ENCODE assay signal across 10 cellular contexts in genomic region chr6:129744201-129744879, GRCh38. TPM values are rescaled to one million over a fixed set of nuclear protein-coding genes. Genes with fewer than 3 reads are reported as not detected.
DNase-seq lines count a peak whose midpoint lies in the region; ATAC-seq and TF ChIP-seq lines count a peak whose summit lies in the region.
"Had no signal": no experiment of that assay in that cellular context is flagged by ENCODE, and none has a peak within 500 bp of the region (broad histone marks: within the 10 kb centered on the region; RNA-seq: fewer than 3 reads in every experiment).

No MANE protein-coding gene starts in this region.

- TF ChIP-seq POLR2A in breast epithelium (IDR thresholded peaks at IDR 0.05): no peak
- no peak for TF ChIP-seq POLR2A in gastroesophageal sphincter (IDR thresholded peaks at IDR 0.05)

- H2AFZ ChIP-seq in OCI-LY7 (ENCODE audit: low read length): peak overlapping the region; percentile 62

- H3K79me2 ChIP-seq in OCI-LY7 (ENCODE audit: insufficient read depth, low read depth, low read length): no peaks in the 10 kb centered on the region

- H3K27ac Mint-ChIP-seq in MCF 10A (ENCODE audit: low read depth, unreplicated experiment): peak overlapping the region; percentile 21
- H3K27ac Mint-ChIP-seq in natural killer cell: peak overlapping the region in 1 of 2 donors; percentile 55
- H3K27ac Mint-ChIP-seq: dendritic cell treated with granulocyte-macrophage colony-stimulating factor and Interleukin-4, amounts not matched to agents 40 ng/mL and 50 ng/mL, for 4 days had no signal

- TF ChIP-seq EP300 in gastroesophageal sphincter (IDR thresholded peaks at IDR 0.05): no peak

- H3K9me3 Mint-ChIP-seq in MCF 10A (ENCODE audit: unreplicated experiment): no peaks in the 10 kb centered on the region
- H3K9me3 Mint-ChIP-seq in natural killer cell: no peaks in the 10 kb centered on the region
- H3K9me3 Mint-ChIP-seq: dendritic cell treated with granulocyte-macrophage colony-stimulating factor and Interleukin-4, amounts not matched to agents 40 ng/mL and 50 ng/mL, for 4 days had no signal

- H3K27ac ChIP-seq in breast epithelium (peak overlapping the region in 1 of 2 donors; percentile 39), OCI-LY7 (ENCODE audit: low read depth, low read length, poor library complexity, severe bottlenecking) (no peak overlapping the region), gastroesophageal sphincter (no peak overlapping the region), aorta (ENCODE audit: low read depth in 1 of 2, low read length in 2 of 2) (no peak overlapping the region)

- no peaks in the 10 kb centered on the region for H3K36me3 ChIP-seq in breast epithelium
- no peaks in the 10 kb centered on the region for H3K36me3 ChIP-seq in OCI-LY7 (ENCODE audit: insufficient read depth, low read length)
- H3K36me3 ChIP-seq in gastroesophageal sphincter: no peaks in the 10 kb centered on the region
- H3K36me3 ChIP-seq in aorta (ENCODE audit: control insufficient read depth in 1 of 2, insufficient read depth in 2 of 2, low read length in 1 of 2): no peaks in the 10 kb centered on the region

- H3K4me1 ChIP-seq in breast epithelium (no peaks in the 10 kb centered on the region), OCI-LY7 (ENCODE audit: insufficient read depth, low read length, poor library complexity, severe bottlenecking) (peaks cover 29% of the 10 kb centered on the region), gastroesophageal sphincter (peaks cover 0 to 16% (median 6%) of the 10 kb centered on the region in 3 donors), aorta (ENCODE audit: control insufficient read depth in 1 of 2, insufficient read depth in 2 of 2, low read length in 2 of 2) (no peaks in the 10 kb centered on the region)

- no peaks in the 10 kb centered on the region for H3K9me2 ChIP-seq in OCI-LY7 (ENCODE audit: insufficient read depth, low read length)

- BruUV-seq in MCF 10A (replicated peaks; lab: Mats Ljungman, UMichigan) (no TSS peak), OCI-LY7 (replicated peaks; lab: Mats Ljungman, UMichigan) (no TSS peak)

- no peaks in the 10 kb centered on the region for H4K20me1 ChIP-seq in OCI-LY7 (ENCODE audit: insufficient read depth, low read length)

- CTCF ChIA-PET in MCF 10A (lab: Yijun Ruan, JAX): interaction anchor here (0.5 to 4.0 kb wide), 11 partner anchors 12 to 502 kb away, joined by 3 to 27 read pairs (median 5); no protein-coding TSS in a partner anchor
- CTCF ChIA-PET in OCI-LY7 (lab: Charles Lee; ENCODE audit: unreplicated experiment): interaction anchor here (0.6 kb wide), 2 partner anchors 23 to 540 kb away, joined by 3 read pairs; no protein-coding TSS in a partner anchor

- H3K27me3 ChIP-seq in breast epithelium (no peaks in the 10 kb centered on the region), gastroesophageal sphincter (no peaks in the 10 kb centered on the region), aorta (ENCODE audit: control insufficient read depth in 1 of 2, insufficient read depth in 2 of 2, low read length in 1 of 2) (no peaks in the 10 kb centered on the region)

- H3K27me3 Mint-ChIP-seq in MCF 10A (ENCODE audit: insufficient read depth, unreplicated experiment): no peaks in the 10 kb centered on the region
- H3K27me3 Mint-ChIP-seq in natural killer cell (ENCODE audit: low read depth in 2 of 2): no peaks in the 10 kb centered on the region

- H3K4me3 ChIP-seq in breast epithelium: no peak overlapping the region
- H3K4me3 ChIP-seq in OCI-LY7 (ENCODE audit: low read depth, low read length, poor library complexity, severe bottlenecking): no peak overlapping the region
- no peak overlapping the region for H3K4me3 ChIP-seq in gastroesophageal sphincter
- H3K4me3 ChIP-seq in aorta (ENCODE audit: low read length in 2 of 2): no peak overlapping the region

- H3K36me3 Mint-ChIP-seq in MCF 10A (ENCODE audit: insufficient read depth, unreplicated experiment): no peaks in the 10 kb centered on the region
- H3K36me3 Mint-ChIP-seq in natural killer cell: no peaks in the 10 kb centered on the region

- ATAC-seq in gastroesophageal sphincter (peak; percentile 41), aorta (ENCODE audit: low FRiP score) (peak; percentile 74), natural killer cell (no peak), HG03442 (IDR thresholded peaks at IDR 0.05; ENCODE audit: unreplicated experiment) (no peak)

- 47 to 51% methylated on average over 4 of the region's 4 CpGs for WGBS in gastroesophageal sphincter (ENCODE audit: low coverage in 1 of 2), 2 donors
- WGBS in aorta, 2 donors: 73 to 79% methylated on average over 4 of the region's 4 CpGs

- intact Hi-C loops in MCF 10A (cut with micrococcal nuclease) (no loop called here), breast epithelium (cut with DNase I; ENCODE audit: low total_unique reads) (no loop called here), OCI-LY7 (cut with micrococcal nuclease; ENCODE audit: unreplicated experiment) (no loop called here), aorta (cut with DNase I) (no loop called here), natural killer cell (cut with micrococcal nuclease) (no loop called here)

- POLR2A ChIA-PET in MCF 10A (lab: Yijun Ruan, JAX) (interaction anchor here (0.8 to 3.6 kb wide), 4 partner anchors 25 to 146 kb away, joined by 4 to 17 read pairs (median 6); partner anchors contain the start of gene ARHGAP18), OCI-LY7 (lab: Charles Lee) (interaction anchor here (0.7 to 2.5 kb wide), 8 partner anchors 15 to 147 kb away, joined by 3 to 11 read pairs (median 4); partner anchors contain the start of gene ARHGAP18)

- DNase-seq in MCF 10A (ENCODE audit: unreplicated experiment) (peak; percentile 90), breast epithelium (ENCODE audit: low spot score in 2 of 2) (no peak), OCI-LY7 (ENCODE audit: low spot score) (peak; percentile 37), aorta (no peak), natural killer cell (no peak), NCI-H2107 treated with DMSO at 0.1 percent for 48 hours (lab: John Stamatoyannopoulos, UW; ENCODE audit: unreplicated experiment) (no peak)
- DNase-seq: DND-41 had no signal

- H3K4me2 ChIP-seq in OCI-LY7 (ENCODE audit: low read length): peak overlapping the region; percentile 28; the same call in 1 of the 2 replicates

- H3K9me3 ChIP-seq in breast epithelium: no peaks in the 10 kb centered on the region
- no peaks in the 10 kb centered on the region for H3K9me3 ChIP-seq in OCI-LY7 (ENCODE audit: low read length)
- H3K9me3 ChIP-seq in gastroesophageal sphincter: no peaks in the 10 kb centered on the region
- H3K9me3 ChIP-seq in aorta (ENCODE audit: control insufficient read depth, low read length): no peaks in the 10 kb centered on the region

- H3K4me1 Mint-ChIP-seq in MCF 10A (ENCODE audit: insufficient read depth, unreplicated experiment): peaks cover 20% of the 10 kb centered on the region
- H3K4me1 Mint-ChIP-seq in natural killer cell: peaks cover 14 to 18% of the 10 kb centered on the region in 2 donors

- TF ChIP-seq CTCF in MCF 10A (IDR thresholded peaks at IDR 0.05; ENCODE audit: unreplicated experiment) (no peak), breast epithelium (IDR thresholded peaks at IDR 0.05) (no peak), OCI-LY7 (conservative IDR thresholded peaks at IDR 0.05; ENCODE audit: low read length) (no peak), gastroesophageal sphincter (IDR thresholded peaks at IDR 0.05) (no peak), natural killer cell (IDR thresholded peaks at IDR 0.05) (no peak)

- H3K4me3 Mint-ChIP-seq in MCF 10A (ENCODE audit: unreplicated experiment) (no peak overlapping the region), natural killer cell (no peak overlapping the region)
- H3K4me3 Mint-ChIP-seq: dendritic cell treated with granulocyte-macrophage colony-stimulating factor and Interleukin-4, amounts not matched to agents 40 ng/mL and 50 ng/mL, for 4 days had no signal

RNA-seq across cellular contexts. Expression of gene ARHGAP18, which starts 34.4 kb away (rescaled TPM):
- 14.6 and 22.9 TPM in 2 replicates for total RNA-seq in MCF 10A (2022)
- total RNA-seq in breast epithelium: 10 to 100 TPM; 14.7 to 28.7 (median 24.8) TPM
- 4.8 and 5.9 TPM in 2 replicates for total RNA-seq in OCI-LY7 (2014; rRNA removed; shearing (Covaris generic))
- 7.5 TPM in 2 replicates for total RNA-seq in OCI-LY7 (2022)
- 10 to 100 TPM in 2 of 4 donors, 1 to 10 TPM in 2; 2.8 to 15.0 (median 9.4) TPM for total RNA-seq in gastroesophageal sphincter
- 10 to 100 TPM; 16.3 to 24.4 TPM for total RNA-seq in aorta
- 10 to 100 TPM in 1 of 2 donors, 1 to 10 TPM in 1; 8.0 to 15.0 TPM for polyA plus RNA-seq in aorta
- total RNA-seq in natural killer cell: 10 to 100 TPM; 11.5 to 12.5 (median 11.8) TPM

Comparison
In these comparisons a context has a peak if more than half of its experiments do, and no peak if none do; other contexts are left out.
1. DNase-seq: peak in MCF 10A (single experiment) and OCI-LY7 (single experiment); none in breast epithelium (0 of 2), aorta (0 of 2), natural killer cell (single experiment) and NCI-H2107 treated with DMSO at 0.1 percent for 48 hours (single experiment).
2. ATAC-seq: peak in gastroesophageal sphincter (single experiment) and aorta (single experiment); none in natural killer cell (0 of 3) and HG03442 (single experiment).